3 cellular contexts compared by ENCODE assay signal in genomic region chr2:21239749-21240148, GRCh38.
DNase-seq lines count a peak whose midpoint lies in the region; ATAC-seq, FAIRE-seq and TF ChIP-seq lines count a peak whose summit lies in the region.
"Not testable (repeated sequence)": the region's sequence is repeated elsewhere in the genome, so short reads cannot be mapped to it uniquely, and the experiment has no call there.

No MANE protein-coding gene starts in this region.

- not testable (repeated sequence) for H3K27ac Mint-ChIP-seq in endothelial cell (ENCODE audit: unreplicated experiment)

- H3K9me1 ChIP-seq in K562 (ENCODE audit: control insufficient read depth, insufficient read depth, low read length): not testable (repeated sequence)

- not testable (repeated sequence) for H4K20me1 ChIP-seq in K562 (replicated peaks; ENCODE audit: control insufficient read depth, insufficient read depth, low read length)

- not testable (repeated sequence) for H3K27ac ChIP-seq in HEK293 (ENCODE audit: extremely low read depth, low read depth, low read length); K562 (ENCODE audit: extremely low read depth, low read depth, low read length)

- CTCF ChIA-PET in HEK293 (lab: Yijun Ruan, JAX); K562 (lab: Yijun Ruan, JAX; ENCODE audit: low intra/inter-chr PET ratio): not testable (repeated sequence)

- not testable (repeated sequence) for TF ChIP-seq EP300 in K562 (IDR thresholded peaks at IDR 0.05; ENCODE audit: low read length)

- not testable (repeated sequence) for H3K27me3 ChIP-seq in K562 (ENCODE audit: control insufficient read depth in 2 of 2, insufficient read depth in 2 of 2, low read length in 2 of 2)

- H3K4me1 Mint-ChIP-seq in endothelial cell (ENCODE audit: unreplicated experiment): peaks cover 14% of the 10 kb centered on the region

- not testable (repeated sequence) for ATAC-seq in K562

- H3K9ac ChIP-seq in K562 (ENCODE audit: insufficient read depth in 1 of 2, low read depth in 2 of 2, low read length in 2 of 2): not testable (repeated sequence)

- not testable (repeated sequence) for H3K4me2 ChIP-seq in K562 (ENCODE audit: insufficient read depth, low read length)

- not testable (repeated sequence) for H3K4me1 ChIP-seq in HEK293 (ENCODE audit: control insufficient read depth, insufficient read depth, low read length); K562 (replicated peaks in 1 of 2; ENCODE audit: control insufficient read depth in 2 of 2, insufficient read depth in 2 of 2, low read length in 2 of 2)

- DNase-seq in K562 (ENCODE audit: extremely low read depth in 1 of 4, low spot score in 3 of 4); endothelial cell (ENCODE audit: low spot score): not testable (repeated sequence)

- H3K79me2 ChIP-seq in K562 (ENCODE audit: control insufficient read depth, insufficient read depth, low read length): not testable (repeated sequence)

- intact Hi-C loops in K562 (cut with micrococcal nuclease): not testable (repeated sequence)

- in situ Hi-C loops in K562 (cut with MboI): not testable (repeated sequence)

- not testable (repeated sequence) for TF ChIP-seq RAD21 in K562 (CRISPR knock-in tag; conservative IDR thresholded peaks at IDR 0.05 in 1 of 2, IDR thresholded peaks at IDR 0.05 in 1 of 2)

- not testable (repeated sequence) for H2AFZ ChIP-seq in K562 (ENCODE audit: low read depth, low read length)

- not testable (repeated sequence) for H3K36me3 ChIP-seq in HEK293 (ENCODE audit: control insufficient read depth in 2 of 2, insufficient read depth in 1 of 2, low read length in 2 of 2); K562 (ENCODE audit: control insufficient read depth, insufficient read depth, low read length)

- peak overlapping the region; percentile 38 for H3K4me3 Mint-ChIP-seq in endothelial cell (ENCODE audit: unreplicated experiment)

- H3K27me3 Mint-ChIP-seq in endothelial cell (ENCODE audit: unreplicated experiment): not testable (repeated sequence)

- H3K9me3 Mint-ChIP-seq in endothelial cell (ENCODE audit: unreplicated experiment): not testable (repeated sequence)

- H3K9me3 ChIP-seq in HEK293 (ENCODE audit: control insufficient read depth, insufficient read depth, low read depth, low read length); K562 (replicated peaks; ENCODE audit: control insufficient read depth, insufficient read depth, low read depth, low read length): not testable (repeated sequence)

- not testable (repeated sequence) for BruUV-seq in K562 (replicated peaks; lab: Mats Ljungman, UMichigan)

- POLR2A ChIA-PET in HEK293 (lab: Yijun Ruan, JAX); K562 (lab: Yijun Ruan, JAX): not testable (repeated sequence)

- not testable (repeated sequence) for H3K4me3 ChIP-seq in HEK293 (ENCODE audit: low read depth, low read length); K562

- TF ChIP-seq POLR2A in K562 (conservative IDR thresholded peaks at IDR 0.05): not testable (repeated sequence)

- TF ChIP-seq CTCF in HEK293 (tag by site-specific recombination; IDR thresholded peaks at IDR 0.05); K562 (IDR thresholded peaks at IDR 0.05 in 2 of 3, conservative IDR thresholded peaks at IDR 0.05 in 1 of 3; ENCODE audit: insufficient read depth in 2 of 3, low read depth in 1 of 3, low read length in 3 of 3); endothelial cell (IDR thresholded peaks at IDR 0.05; ENCODE audit: unreplicated experiment): not testable (repeated sequence)

- H3K36me3 Mint-ChIP-seq in endothelial cell (ENCODE audit: low read depth, unreplicated experiment): peaks cover 25% of the 10 kb centered on the region

- WGBS in K562 (ENCODE audit: insufficient coverage, low coverage, missing lambda C conversion rate): 8% methylated on average over 1 of the region's 1 CpG

- FAIRE-seq in K562 (lab: Jason Lieb, UNC): not testable (repeated sequence)

TF ChIP-seq in HEK293, 187 proteins besides CTCF, POLR2A, EP300 and RAD21:
- peak; percentile 63 for TF ChIP-seq ZNF146 (tag by site-specific recombination; IDR thresholded peaks at IDR 0.05)

TF ChIP-seq in K562, 482 proteins besides CTCF, POLR2A, EP300 and RAD21:
- TF ChIP-seq BCOR (IDR thresholded peaks at IDR 0.05) (peak; percentile 41; the same call in 1 of the 2 replicates), RBM25 (IDR thresholded peaks at IDR 0.05; ENCODE audit: low read depth, low read length, severe bottlenecking) (peak; percentile 65), ZNF146 (CRISPR knock-in tag; IDR thresholded peaks at IDR 0.05; ENCODE audit: unreplicated experiment) (peak; percentile 95)
